Comparison of ENCODE assay signal across 10 cellular contexts in the genomic region with DNA sequence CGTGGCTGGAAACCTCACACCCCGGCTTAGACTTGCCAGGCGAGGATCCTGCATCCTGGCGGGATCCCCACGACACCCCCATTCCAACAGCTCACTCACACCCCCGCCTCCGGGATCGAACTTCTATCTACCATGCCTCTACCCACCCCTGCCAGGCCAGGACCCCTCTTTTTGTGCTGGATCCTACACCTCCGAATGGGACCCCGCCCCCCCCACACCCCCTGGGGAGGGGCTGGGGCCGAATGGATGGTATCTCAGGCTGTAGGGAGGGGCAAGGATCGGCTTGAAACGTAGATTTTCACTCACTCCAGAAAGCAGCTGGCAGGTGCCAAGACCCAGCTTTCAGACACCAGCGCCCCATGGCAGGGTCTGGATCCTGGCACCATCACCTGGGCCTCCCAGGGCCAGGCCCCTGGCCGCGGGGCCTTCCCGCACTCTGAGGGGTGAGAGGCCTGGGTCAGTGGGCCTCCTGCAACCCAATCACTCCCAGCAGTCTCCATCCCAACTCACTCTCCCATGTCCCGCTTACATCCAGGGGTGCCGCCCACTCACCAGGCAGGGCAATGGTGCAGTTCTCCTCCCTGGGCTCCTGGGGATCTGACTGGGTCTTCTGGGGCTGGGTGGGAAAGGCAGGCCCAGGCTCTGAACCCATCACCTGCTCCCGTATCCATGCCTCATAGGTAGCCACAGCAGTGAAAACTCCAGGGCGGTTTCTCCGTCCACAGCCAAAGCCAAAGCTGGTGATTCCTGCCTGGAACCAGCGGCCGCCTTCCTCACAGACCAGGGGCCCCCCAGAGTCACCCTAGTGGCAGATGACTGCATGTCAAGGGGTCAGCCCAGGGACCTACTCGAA. TPM values are rescaled to one million over a fixed set of nuclear protein-coding genes. Genes with fewer than 3 reads are reported as not detected.
DNase-seq lines count a peak whose midpoint lies in the region; ATAC-seq, FAIRE-seq and TF ChIP-seq lines count a peak whose summit lies in the region.
"Had no signal": no experiment of that assay in that cellular context is flagged by ENCODE, and none has a peak within 500 bp of the region (broad histone marks: within the 10 kb centered on the region; RNA-seq: fewer than 3 reads in every experiment).

No MANE protein-coding gene starts in this region.

- TF ChIP-seq CTCF in C4-2B (conservative IDR thresholded peaks at IDR 0.05) (no peak), dorsolateral prefrontal cortex (IDR thresholded peaks at IDR 0.05 in 54 of 56, conservative IDR thresholded peaks at IDR 0.05 in 2 of 56; ENCODE audit: low read depth in 1 of 56, partially characterized antibody in 56 of 56) (no peak), neutrophil (IDR thresholded peaks at IDR 0.05) (no peak)

- peak overlapping the region; percentile 73 for H3K4me2 ChIP-seq in Karpas-422 (ENCODE audit: low read depth, low read length, poor library complexity, severe bottlenecking)

- ATAC-seq in HG02642 (IDR thresholded peaks at IDR 0.05; ENCODE audit: poor library complexity, unreplicated experiment) (no peak), GM19452 (IDR thresholded peaks at IDR 0.05; ENCODE audit: unreplicated experiment) (no peak)

- no peak for FAIRE-seq in urothelium cell line (lab: Jason Lieb, UNC)

- no peak overlapping the region; the same call in 1 of the 2 replicates for H2AFZ ChIP-seq in Karpas-422 (ENCODE audit: low read length)

- intact Hi-C loops in dorsolateral prefrontal cortex (cut with DNase I) = loop anchor here (2.0 to 5.0 kb wide), 4 partner anchors 36 to 299 kb away; partner anchors contain the start of genes FUS (in 2 of the 2), BCKDK (in 1 of the 2) and ZNF843 (in 1 of the 2)

- H3K9me3 ChIP-seq in Karpas-422 (ENCODE audit: low read length) = no peaks in the 10 kb centered on the region
- no peaks in the 10 kb centered on the region for H3K9me3 ChIP-seq in neutrophil

- H4K20me1 ChIP-seq in Karpas-422 (ENCODE audit: insufficient read depth, low read depth, low read length) = no peaks in the 10 kb centered on the region

- H3K79me2 ChIP-seq in Karpas-422 (ENCODE audit: low read length) = no peaks in the 10 kb centered on the region

- peaks cover 13% of the 10 kb centered on the region for H3K4me1 ChIP-seq in Karpas-422 (ENCODE audit: low read length)
- H3K4me1 ChIP-seq in neutrophil (ENCODE audit: control insufficient read depth in 1 of 2, insufficient read depth in 1 of 2, low read depth in 1 of 2, low read length in 1 of 2) = peaks cover 26 to 31% of the 10 kb centered on the region in 2 experiments

- no peaks in the 10 kb centered on the region for H3K36me3 ChIP-seq in Karpas-422 (ENCODE audit: insufficient read depth, low read length)
- no peaks in the 10 kb centered on the region for H3K36me3 ChIP-seq in neutrophil

- H3K27me3 ChIP-seq in Karpas-422 (ENCODE audit: low read length) (no peaks in the 10 kb centered on the region), dorsolateral prefrontal cortex (peaks cover 0 to 14% (median 3%) of the 10 kb centered on the region in 45 donors), neutrophil (peaks cover 7% of the 10 kb centered on the region)

- peak overlapping the region; percentile 87 for H3K27ac ChIP-seq in C4-2B
- H3K27ac ChIP-seq in Karpas-422 (ENCODE audit: low read length) = no peak overlapping the region
- H3K27ac ChIP-seq in dorsolateral prefrontal cortex = peak overlapping the region in 47 of 59 donors; percentile 27 to 93 (median 83)
- peak overlapping the region; percentile 96 for H3K27ac ChIP-seq in neutrophil

- DNase-seq in Karpas-422 = no peak
- peak in 1 of 10 donors; percentile 41 for DNase-seq in dorsolateral prefrontal cortex
- DNase-seq in DMS53 (lab: John Stamatoyannopoulos, UW) = no peak
- no peak for DNase-seq in urothelium cell line (ENCODE audit: low spot score)

- peak overlapping the region; percentile 65; the same call in 1 of the 2 replicates for H3K4me3 ChIP-seq in Karpas-422 (ENCODE audit: low read length)
- peak overlapping the region; percentile 25 to 78 (median 64) for H3K4me3 ChIP-seq in dorsolateral prefrontal cortex
- peak overlapping the region; percentile 68 to 69 for H3K4me3 ChIP-seq in neutrophil (ENCODE audit: low read depth in 1 of 2, low read length in 1 of 2)

- H3K9me2 ChIP-seq in Karpas-422 (replicated peaks; ENCODE audit: insufficient read depth, low read length) = no peaks in the 10 kb centered on the region

- no peak overlapping the region for H3K9ac ChIP-seq in Karpas-422 (ENCODE audit: low read length)

RNA-seq across cellular contexts. Expression of gene PRSS36, which starts 6.6 kb away (rescaled TPM):
- not detected in 2 replicates for total RNA-seq in Karpas-422 (2014; rRNA removed; shearing (Covaris generic); ENCODE audit: low replicate concordance)
- 1 to 10 TPM in 105 of 120 experiments, under 1 TPM in 15; 0.39 to 6.2 (median 2.1) TPM for total RNA-seq in dorsolateral prefrontal cortex

RNA-seq across cellular contexts. Expression of gene PRSS8, which starts 7.7 kb away (rescaled TPM):
- total RNA-seq in Karpas-422 (2014; rRNA removed; shearing (Covaris generic); ENCODE audit: low replicate concordance) = not detected in 2 replicates
- total RNA-seq in dorsolateral prefrontal cortex = 1 to 10 TPM in 3 of 120 experiments, under 1 TPM in 34, not detected in 83; 0.29 to 1.6 (median 0.47) TPM
- total RNA-seq: fibroblast of villous mesenchyme; T-helper 1 cell treated with Interleukin-12 subunit alpha and Interleukin-12 subunit beta and Interleukin-4 antibody, amounts not matched to agents 30 ng/mL and 1 ng/mL, for 36 hours had no signal

RNA-seq across cellular contexts. Expression of gene KAT8, which starts 25.8 kb away (rescaled TPM):
- 37.2 and 42.7 TPM in 2 replicates for total RNA-seq in Karpas-422 (2014; rRNA removed; shearing (Covaris generic); ENCODE audit: low replicate concordance)
- 10 to 100 TPM; 58.1 to 99.4 (median 78.1) TPM for total RNA-seq in dorsolateral prefrontal cortex

RNA-seq across cellular contexts. Expression of gene BCKDK, which starts 35.1 kb away (rescaled TPM):
- 28.4 and 37.5 TPM in 2 replicates for total RNA-seq in Karpas-422 (2014; rRNA removed; shearing (Covaris generic); ENCODE audit: low replicate concordance)
- total RNA-seq in dorsolateral prefrontal cortex = 10 to 100 TPM; 27.7 to 57.4 (median 35.6) TPM

RNA-seq across cellular contexts. Expression of gene FUS, which starts 36.7 kb away (rescaled TPM):
- total RNA-seq in Karpas-422 (2014; rRNA removed; shearing (Covaris generic); ENCODE audit: low replicate concordance) = 51.4 and 61.7 TPM in 2 replicates
- 100 to 1,000 TPM; 158 to 315 (median 238) TPM for total RNA-seq in dorsolateral prefrontal cortex
